ENCODE assay signal across 7 cellular contexts in genomic region chr11:101916422-101916821, GRCh38. TPM values are rescaled to one million over a fixed set of nuclear protein-coding genes. Genes with fewer than 3 reads are reported as not detected.
DNase-seq lines count a peak whose midpoint lies in the region; ATAC-seq, FAIRE-seq and TF ChIP-seq lines count a peak whose summit lies in the region.

Gene ANGPTL5, minus strand, starts transcription at chr11:101916522. Its CDS starts 8,613 bp downstream, at chr11:101907909.

- H3K27ac ChIP-seq in HUES6 (ENCODE audit: low read depth, low read length): no peak within 1 kb of the TSS
- H3K27ac ChIP-seq in kidney (ENCODE audit: low read depth in 2 of 2, low read length in 2 of 2): peak within 1 kb of the TSS; percentile 72 to 74
- peak within 1 kb of the TSS; percentile 91 for H3K27ac ChIP-seq in subcutaneous abdominal adipose tissue (ENCODE audit: low read depth, low read length)

- H3K4me3 Mint-ChIP-seq in activated naive CD8-positive, alpha-beta T cell treated with anti-CD3 and anti-CD28 coated beads, Interleukin-2, amount 50 U/mL, for 24 hours: peak within 1 kb of the TSS; percentile 87

- peak within 1 kb of the TSS; percentile 84 for H3K27ac Mint-ChIP-seq in activated naive CD8-positive, alpha-beta T cell treated with anti-CD3 and anti-CD28 coated beads, Interleukin-2, amount 50 U/mL, for 24 hours

- ATAC-seq in activated naive CD8-positive, alpha-beta T cell treated with anti-CD3 and anti-CD28 coated beads, Interleukin-2, amount 50 U/mL, for 24 hours: no peak

- TF ChIP-seq CTCF in kidney (IDR thresholded peaks at IDR 0.05; ENCODE audit: borderline replicate concordance, extremely low read depth, insufficient read depth): no peak

- FAIRE-seq in kidney (lab: Jason Lieb, UNC): no peak

- no peak for DNase-seq in activated naive CD8-positive, alpha-beta T cell treated with anti-CD3 and anti-CD28 coated beads, Interleukin-2, amount 50 U/mL, for 24 hours
- DNase-seq in kidney (no peak), RPMI8226 (no peak), midbrain (lab: John Stamatoyannopoulos, UW) (no peak), 8988T (no peak)

- peaks cover 21% of the 10 kb centered on the region; the same call in 1 of the 2 replicates for H3K4me1 ChIP-seq in HUES6 (ENCODE audit: control insufficient read depth, insufficient read depth, low read length)
- peaks cover 4 to 6% of the 10 kb centered on the region in 2 donors for H3K4me1 ChIP-seq in kidney (ENCODE audit: control insufficient read depth in 1 of 2, insufficient read depth in 1 of 2, low read depth in 1 of 2, low read length in 2 of 2)
- H3K4me1 ChIP-seq in subcutaneous abdominal adipose tissue (ENCODE audit: control insufficient read depth in 5 of 5, insufficient read depth in 5 of 5, low read length in 5 of 5): peaks cover 0 to 40% (median 31%) of the 10 kb centered on the region in 5 donors

- H3K36me3 ChIP-seq in HUES6 (ENCODE audit: control insufficient read depth, insufficient read depth, low read length) (no peaks in the 10 kb centered on the region), kidney (ENCODE audit: control insufficient read depth in 1 of 2, insufficient read depth in 2 of 2, low read length in 2 of 2) (no peaks in the 10 kb centered on the region), subcutaneous abdominal adipose tissue (ENCODE audit: control insufficient read depth in 5 of 5, insufficient read depth in 5 of 5, low read length in 5 of 5) (no peaks in the 10 kb centered on the region)

- peaks cover 2% of the 10 kb centered on the region for H3K27me3 Mint-ChIP-seq in activated naive CD8-positive, alpha-beta T cell treated with anti-CD3 and anti-CD28 coated beads, Interleukin-2, amount 50 U/mL, for 24 hours

- intact Hi-C loops in kidney (cut with DNase I): no loop called here

- H3K36me3 Mint-ChIP-seq in activated naive CD8-positive, alpha-beta T cell treated with anti-CD3 and anti-CD28 coated beads, Interleukin-2, amount 50 U/mL, for 24 hours (ENCODE audit: low read depth): no peaks in the 10 kb centered on the region

- H3K9me3 ChIP-seq in HUES6 (ENCODE audit: control insufficient read depth, insufficient read depth, low read depth, low read length) (no peaks in the 10 kb centered on the region), kidney (ENCODE audit: control insufficient read depth in 1 of 2, low read length in 2 of 2) (no peaks in the 10 kb centered on the region), subcutaneous abdominal adipose tissue (ENCODE audit: control insufficient read depth in 5 of 5, low read length in 5 of 5) (no peaks in the 10 kb centered on the region)

- H3K9me3 Mint-ChIP-seq in activated naive CD8-positive, alpha-beta T cell treated with anti-CD3 and anti-CD28 coated beads, Interleukin-2, amount 50 U/mL, for 24 hours: no peaks in the 10 kb centered on the region

- H3K4me1 Mint-ChIP-seq in activated naive CD8-positive, alpha-beta T cell treated with anti-CD3 and anti-CD28 coated beads, Interleukin-2, amount 50 U/mL, for 24 hours: peaks cover 22% of the 10 kb centered on the region

- H3K4me3 ChIP-seq in HUES6 (ENCODE audit: low read depth, low read length) (peak within 1 kb of the TSS; percentile 75), kidney (ENCODE audit: low read length in 2 of 2) (peak within 1 kb of the TSS; percentile 72 to 74), subcutaneous abdominal adipose tissue (ENCODE audit: low read depth in 1 of 5, low read length in 5 of 5) (peak within 1 kb of the TSS; percentile 83 to 89 (median 86))

- H3K9ac ChIP-seq in HUES6 (ENCODE audit: low read length) (peak within 1 kb of the TSS; percentile 54), kidney (ENCODE audit: low read length in 2 of 2) (peak within 1 kb of the TSS in 1 of 2 donors; percentile 72), subcutaneous abdominal adipose tissue (ENCODE audit: low read length in 5 of 5) (peak within 1 kb of the TSS; percentile 11 to 74 (median 63))

- no peaks in the 10 kb centered on the region for H3K27me3 ChIP-seq in HUES6 (ENCODE audit: control insufficient read depth, insufficient read depth, low read length)
- no peaks in the 10 kb centered on the region for H3K27me3 ChIP-seq in subcutaneous abdominal adipose tissue (ENCODE audit: control insufficient read depth in 5 of 5, insufficient read depth in 4 of 5, low read length in 5 of 5)

RNA-seq across cellular contexts. Expression of gene ANGPTL5, which starts in this region (rescaled TPM):
- total RNA-seq in kidney: not detected
- polyA plus RNA-seq in kidney (ENCODE audit: insufficient read depth, low read depth, low replicate concordance): not detected
